In the genomic region with DNA sequence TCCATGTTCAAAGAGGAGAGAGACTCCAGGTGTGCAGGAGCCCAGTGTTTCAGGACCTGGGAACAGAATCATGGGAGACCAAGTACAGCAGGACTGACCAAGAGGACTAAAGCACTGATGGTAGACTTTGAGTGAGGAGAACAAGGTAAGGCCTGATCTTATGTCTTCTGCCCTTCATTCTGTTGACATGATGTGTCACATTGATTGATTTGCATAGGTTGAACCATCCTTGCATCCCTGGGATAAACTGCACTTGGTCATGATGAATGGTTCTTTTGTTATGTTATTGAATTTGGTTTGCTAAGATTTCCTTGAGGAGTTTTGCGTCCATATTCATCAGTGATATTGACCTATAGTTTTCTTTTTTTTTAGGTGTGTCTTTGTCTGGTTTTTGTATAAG, we compare ENCODE assay signal across 22 cellular contexts.
"Had no signal": no experiment of that assay in that cellular context is flagged by ENCODE, and none has a peak within 500 bp of the region (broad histone marks: within the 10 kb centered on the region; RNA-seq: fewer than 3 reads in every experiment).

No MANE protein-coding gene starts in this region.

- DNase-seq: IMR-90, NCI-H1092, NCI-H1105 treated with DMSO at 0.1 percent for 48 hours, NCI-H1417 treated with DMSO at 0.1 percent for 48 hours, NCI-H146, NCI-H1694 treated with DMSO at 0.1 percent for 48 hours, NCI-H1930, NCI-H2081, NCI-H2107, NCI-H226, NCI-H446, NCI-H510A, NCI-H524 treated with DMSO at 0.1 percent for 48 hours, NCI-H69, NCI-H774, Right ventricle myocardium superior, RPMI8226, SIG-M5 had no signal

- H3K4me3 ChIP-seq: SJSA1, SK-N-MC had no signal

- H3K9ac ChIP-seq: KMS-11 had no signal

- ATAC-seq: HepG2 had no signal

- H3K4me2 ChIP-seq: KMS-11 had no signal

- H3K27ac ChIP-seq: KMS-11, SJSA1 had no signal

- H3K4me1 ChIP-seq: SJSA1 had no signal

- H3K27me3 ChIP-seq: SJSA1 had no signal

- H3K36me3 ChIP-seq: SJSA1 had no signal

- H3K9me3 ChIP-seq: SJSA1 had no signal
